In genomic region chr5:19988447-19988846, GRCh38 we compare ENCODE assay signal across 11 cellular contexts. TPM values are rescaled to one million over a fixed set of nuclear protein-coding genes. Genes with fewer than 3 reads are reported as not detected.
A peak's percentile ranks its signal among the peaks of the same experiment; 100 is the strongest.
DNase-seq lines count a peak whose midpoint lies in the region; ATAC-seq and TF ChIP-seq lines count a peak whose summit lies in the region.
"Had no signal": no experiment of that assay in that cellular context is flagged by ENCODE, and none has a peak within 500 bp of the region (broad histone marks: within the 10 kb centered on the region; RNA-seq: fewer than 3 reads in every experiment).

No MANE protein-coding gene starts in this region.

- H3K36me3 Mint-ChIP-seq in chondrocyte (ENCODE audit: low read depth) (no peaks in the 10 kb centered on the region), mesothelial cell of epicardium (no peaks in the 10 kb centered on the region)
- H3K36me3 Mint-ChIP-seq: naive thymus-derived CD8-positive, alpha-beta T cell had no signal

- H3K4me3 Mint-ChIP-seq in chondrocyte (ENCODE audit: unreplicated experiment) (peak overlapping the region; percentile 64), mesothelial cell of epicardium (peak overlapping the region; percentile 68)
- H3K4me3 Mint-ChIP-seq: naive thymus-derived CD8-positive, alpha-beta T cell had no signal

- H3K4me1 Mint-ChIP-seq in chondrocyte (ENCODE audit: low read depth) = peaks cover 10% of the 10 kb centered on the region
- H3K4me1 Mint-ChIP-seq in mesothelial cell of epicardium = peaks cover 14% of the 10 kb centered on the region
- H3K4me1 Mint-ChIP-seq: naive thymus-derived CD8-positive, alpha-beta T cell had no signal

- TF ChIP-seq CTCF in AG04449 (IDR thresholded peaks at IDR 0.05; ENCODE audit: insufficient read depth, low read length, missing control alignments) (no peak), LNCaP clone FGC (IDR thresholded peaks at IDR 0.05; ENCODE audit: control insufficient read depth, extremely low read depth, insufficient read depth) (no peak), chondrocyte (IDR thresholded peaks at IDR 0.05) (no peak), mesothelial cell of epicardium (IDR thresholded peaks at IDR 0.05; ENCODE audit: unreplicated experiment) (no peak)

- CTCF ChIA-PET in AG04449 (lab: Yijun Ruan, JAX) = no interaction called here

- peak overlapping the region; percentile 58 for H3K4me3 ChIP-seq in AG04449 (ENCODE audit: low read depth, low read length)
- H3K4me3 ChIP-seq in LNCaP clone FGC (ENCODE audit: low read depth, low read length) = peak overlapping the region; percentile 42; the same call in 1 of the 2 replicates
- H3K4me3 ChIP-seq: BLaER1 had no signal

- POLR2A ChIA-PET in AG04449 (lab: Yijun Ruan, JAX) = no interaction called here

- H3K27ac Mint-ChIP-seq in chondrocyte (ENCODE audit: unreplicated experiment) (no peak overlapping the region), mesothelial cell of epicardium (no peak overlapping the region)
- H3K27ac Mint-ChIP-seq: naive thymus-derived CD8-positive, alpha-beta T cell had no signal

- ATAC-seq in GM19463 (IDR thresholded peaks at IDR 0.05; ENCODE audit: unreplicated experiment) (no peak), HG02981 (IDR thresholded peaks at IDR 0.05; ENCODE audit: unreplicated experiment) (no peak), HG02610 (IDR thresholded peaks at IDR 0.05; ENCODE audit: unreplicated experiment) (no peak)
- ATAC-seq: naive thymus-derived CD8-positive, alpha-beta T cell had no signal

- DNase-seq in AG04449 (ENCODE audit: low read depth, low spot score) = no peak
- no peak for DNase-seq in LNCaP clone FGC (ENCODE audit: low read depth)
- DNase-seq in chondrocyte (ENCODE audit: low spot score) = no peak
- DNase-seq in mesothelial cell of epicardium (ENCODE audit: low spot score in 2 of 2, unreplicated experiment in 2 of 2) = no peak
- DNase-seq in NCI-H187 (lab: John Stamatoyannopoulos, UW) = no peak
- DNase-seq: activated T-cell treated with anti-CD3 and anti-CD28 coated beads, Interleukin-2, amount 50 U/mL, for 1 hour; naive thymus-derived CD8-positive, alpha-beta T cell had no signal

- peaks cover 43% of the 10 kb centered on the region for H3K27me3 Mint-ChIP-seq in chondrocyte (ENCODE audit: low read depth)
- H3K27me3 Mint-ChIP-seq in mesothelial cell of epicardium (ENCODE audit: low read depth) = peaks cover 32% of the 10 kb centered on the region

- H3K9me3 Mint-ChIP-seq in chondrocyte (ENCODE audit: low read depth) (no peaks in the 10 kb centered on the region), mesothelial cell of epicardium (no peaks in the 10 kb centered on the region)

RNA-seq across cellular contexts. Expression of gene CDH18, which starts 0.4 kb away (rescaled TPM):
- total RNA-seq in chondrocyte (not detected in 3 replicates), mesothelial cell of epicardium (2.1 to 3.7 TPM (median 2.8 TPM) in 3 replicates)
- total RNA-seq: naive thymus-derived CD8-positive, alpha-beta T cell had no signal
